Comparison of ENCODE assay signal across 8 cellular contexts in the genomic region with DNA sequence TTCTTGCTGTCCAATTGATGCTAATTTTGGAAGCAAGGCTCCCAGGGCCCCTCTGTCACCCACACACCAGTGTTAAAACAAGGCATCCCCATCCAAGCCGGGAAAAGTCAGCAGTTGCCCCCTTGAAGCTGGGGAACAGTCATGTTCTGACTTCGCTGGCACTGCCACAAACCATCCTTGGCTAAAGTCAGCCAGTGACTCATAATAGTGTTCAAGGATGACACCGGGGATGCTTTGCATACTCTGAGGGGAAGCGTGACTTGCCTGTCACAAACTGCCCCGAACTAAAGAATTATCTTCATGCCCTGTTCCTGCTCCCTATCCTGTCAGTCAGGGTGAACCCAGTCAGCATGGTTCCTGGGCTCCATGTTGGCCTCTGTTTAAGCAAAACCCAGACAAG.
DNase-seq lines count a peak whose midpoint lies in the region; ATAC-seq and TF ChIP-seq lines count a peak whose summit lies in the region.

No MANE protein-coding gene starts in this region.

- DNase-seq in GM10266 (ENCODE audit: extremely low spot score) = peak; percentile 39
- DNase-seq in epithelial cell of prostate (ENCODE audit: low read depth, low spot score) = no peak
- no peak for DNase-seq in NCI-H1092 treated with DMSO at 0.1 percent for 48 hours (lab: John Stamatoyannopoulos, UW)
- DNase-seq in NCI-H2081 treated with DMSO at 0.1 percent for 48 hours (lab: John Stamatoyannopoulos, UW) = no peak
- DNase-seq in GF-D8 (lab: John Stamatoyannopoulos, UW) = no peak
- DNase-seq in NCI-H82 (lab: John Stamatoyannopoulos, UW) = no peak

- H3K27ac ChIP-seq in epithelial cell of prostate = peak overlapping the region; percentile 100

- TF ChIP-seq CTCF in GM10266 (IDR thresholded peaks at IDR 0.05; ENCODE audit: control insufficient read depth, insufficient read depth, low read depth, missing control alignments) = no peak

- ATAC-seq in GM21381 (IDR thresholded peaks at IDR 0.05; ENCODE audit: unreplicated experiment) (peak; percentile 80), HG03457 (IDR thresholded peaks at IDR 0.05; ENCODE audit: unreplicated experiment) (peak; percentile 93)
